In genomic region chr7:100678291-100678984, GRCh38 we compare ENCODE assay signal across 12 cellular contexts. TPM values are rescaled to one million over a fixed set of nuclear protein-coding genes. Genes with fewer than 3 reads are reported as not detected.
A peak's percentile ranks its signal among the peaks of the same experiment; 100 is the strongest.
DNase-seq lines count a peak whose midpoint lies in the region; ATAC-seq and TF ChIP-seq lines count a peak whose summit lies in the region.
"Had no signal": no experiment of that assay in that cellular context is flagged by ENCODE, and none has a peak within 500 bp of the region (broad histone marks: within the 10 kb centered on the region; RNA-seq: fewer than 3 reads in every experiment).

No MANE protein-coding gene starts in this region.

- peaks cover 25% of the 10 kb centered on the region for H3K36me3 ChIP-seq in CD8-positive, alpha-beta T cell (ENCODE audit: insufficient read depth, low read length)
- H3K36me3 ChIP-seq in HUES48 (ENCODE audit: control insufficient read depth, insufficient read depth, low read length) (peaks cover 69% of the 10 kb centered on the region), breast epithelium (peaks cover 15% of the 10 kb centered on the region)

- H3K4me1 Mint-ChIP-seq in CD8-positive, alpha-beta T cell (ENCODE audit: low read depth): peaks cover 38% of the 10 kb centered on the region
- peaks cover 5% of the 10 kb centered on the region for H3K4me1 Mint-ChIP-seq in nephron

- no peaks in the 10 kb centered on the region for H3K9me3 Mint-ChIP-seq in CD8-positive, alpha-beta T cell
- no peaks in the 10 kb centered on the region for H3K9me3 Mint-ChIP-seq in nephron
- H3K9me3 Mint-ChIP-seq: activated T-cell treated with anti-CD3 and anti-CD28 coated beads, Interleukin-2, amount 50 U/mL, for 72 hours had no signal

- H3K9ac ChIP-seq in HUES48 (ENCODE audit: low read depth, low read length): no peak overlapping the region
- H3K9ac ChIP-seq: parathyroid adenoma had no signal

- H3K27ac Mint-ChIP-seq in CD8-positive, alpha-beta T cell: peak overlapping the region; percentile 82
- peak overlapping the region; percentile 29 to 77 (median 65) for H3K27ac Mint-ChIP-seq in nephron

- H3K9me3 ChIP-seq in CD8-positive, alpha-beta T cell (ENCODE audit: low read length): no peaks in the 10 kb centered on the region
- H3K9me3 ChIP-seq in HUES48 (ENCODE audit: control insufficient read depth, insufficient read depth, low read length) (no peaks in the 10 kb centered on the region), breast epithelium (no peaks in the 10 kb centered on the region)

- no peak for ATAC-seq in CD8-positive, alpha-beta T cell
- no peak for ATAC-seq in HG03442 (IDR thresholded peaks at IDR 0.05; ENCODE audit: unreplicated experiment)
- ATAC-seq: activated T-cell treated with anti-CD3 and anti-CD28 coated beads, Interleukin-2, amount 50 U/mL, for 72 hours had no signal

- intact Hi-C loops in CD8-positive, alpha-beta T cell (cut with DNase I, micrococcal nuclease): loop anchor here in 1 of 2 experiments (5.0 kb wide), 1 partner anchor 576 kb away; the partner anchor contains the start of genes AP4M1 and MCM7
- intact Hi-C loops in breast epithelium (cut with DNase I; ENCODE audit: low total_unique reads): loop anchor here (10.0 kb wide), 1 partner anchor 74 kb away; the partner anchor contains the start of gene PCOLCE

- CTCF ChIA-PET in CD8-positive, alpha-beta T cell (lab: Charles Lee): interaction anchor here (0.9 to 10.5 kb wide), 4 partner anchors 13 to 114 kb away, joined by 3 to 126 read pairs (median 8); partner anchors contain the start of genes GIGYF1 and POP7

- H3K4me3 ChIP-seq in CD8-positive, alpha-beta T cell (ENCODE audit: low read depth, low read length): no peak overlapping the region
- no peak overlapping the region for H3K4me3 ChIP-seq in HUES48 (ENCODE audit: low read depth, low read length)
- no peak overlapping the region for H3K4me3 ChIP-seq in breast epithelium

- no peak for DNase-seq in CD8-positive, alpha-beta T cell
- DNase-seq in breast epithelium (ENCODE audit: low spot score in 2 of 2): no peak
- DNase-seq in dermis blood vessel endothelial cell: no peak
- no peak for DNase-seq in NCI-H524 treated with DMSO at 0.1 percent for 48 hours (lab: John Stamatoyannopoulos, UW)
- DNase-seq in NCI-H2081 treated with DMSO at 0.1 percent for 48 hours (lab: John Stamatoyannopoulos, UW): no peak
- DNase-seq: activated T-cell treated with anti-CD3 and anti-CD28 coated beads, Interleukin-2, amount 50 U/mL, for 72 hours; effector memory CD4-positive, alpha-beta T cell; NCI-H2227 treated with DMSO at 0.1 percent for 48 hours had no signal

- no peak for TF ChIP-seq POLR2A in breast epithelium (IDR thresholded peaks at IDR 0.05)

- H3K27me3 ChIP-seq in CD8-positive, alpha-beta T cell (ENCODE audit: insufficient read depth, low read length): no peaks in the 10 kb centered on the region
- H3K27me3 ChIP-seq in HUES48 (ENCODE audit: control insufficient read depth, insufficient read depth, low read length): no peaks in the 10 kb centered on the region
- H3K27me3 ChIP-seq in breast epithelium: no peaks in the 10 kb centered on the region

- peaks cover 43% of the 10 kb centered on the region for H3K36me3 Mint-ChIP-seq in CD8-positive, alpha-beta T cell
- peaks cover 29% of the 10 kb centered on the region for H3K36me3 Mint-ChIP-seq in nephron (ENCODE audit: low read depth)

- TF ChIP-seq CTCF in CD8-positive, alpha-beta T cell (IDR thresholded peaks at IDR 0.05): no peak
- TF ChIP-seq CTCF in breast epithelium (IDR thresholded peaks at IDR 0.05): no peak
- TF ChIP-seq CTCF in nephron (IDR thresholded peaks at IDR 0.05; ENCODE audit: unreplicated experiment in 3 of 3): no peak

- no peak overlapping the region for H3K27ac ChIP-seq in CD8-positive, alpha-beta T cell (ENCODE audit: low read depth, low read length)
- H3K27ac ChIP-seq in HUES48 (ENCODE audit: low read depth, low read length): peak overlapping the region; percentile 28
- H3K27ac ChIP-seq in breast epithelium: peak overlapping the region; percentile 20 to 84
- H3K27ac ChIP-seq: parathyroid adenoma had no signal

- H3K4me1 ChIP-seq in CD8-positive, alpha-beta T cell (ENCODE audit: insufficient read depth, low read length): peaks cover 35% of the 10 kb centered on the region
- no peaks in the 10 kb centered on the region for H3K4me1 ChIP-seq in HUES48 (ENCODE audit: control insufficient read depth, insufficient read depth, low read length)
- no peaks in the 10 kb centered on the region for H3K4me1 ChIP-seq in breast epithelium
- H3K4me1 ChIP-seq: parathyroid adenoma had no signal

- POLR2A ChIA-PET in CD8-positive, alpha-beta T cell (lab: Charles Lee): interaction anchor here (1.0 to 1.4 kb wide), 4 partner anchors 15 to 93 kb away, joined by 3 read pairs; partner anchors contain the start of gene MOSPD3

- no peaks in the 10 kb centered on the region for H3K27me3 Mint-ChIP-seq in CD8-positive, alpha-beta T cell (ENCODE audit: low read depth)
- no peaks in the 10 kb centered on the region for H3K27me3 Mint-ChIP-seq in nephron (ENCODE audit: low read depth)

- peak overlapping the region; percentile 55 for H3K4me3 Mint-ChIP-seq in CD8-positive, alpha-beta T cell
- peak overlapping the region; percentile 64 to 81 (median 70) for H3K4me3 Mint-ChIP-seq in nephron

RNA-seq across cellular contexts. Expression of gene GNB2, which starts 4.9 kb away (rescaled TPM):
- total RNA-seq in CD8-positive, alpha-beta T cell: 10 to 100 TPM; 69.4 to 69.6 TPM
- total RNA-seq in breast epithelium: 100 to 1,000 TPM; 113 to 197 (median 173) TPM
- total RNA-seq in dermis blood vessel endothelial cell: 85.4 and 154 TPM in 2 replicates

RNA-seq across cellular contexts. Expression of gene GIGYF1, which starts 15.6 kb away (rescaled TPM):
- total RNA-seq in CD8-positive, alpha-beta T cell: 10 to 100 TPM; 68.6 to 71.6 TPM
- total RNA-seq in breast epithelium: 10 to 100 TPM; 25.0 to 39.0 (median 34.8) TPM
- 18.0 and 20.8 TPM in 2 replicates for total RNA-seq in dermis blood vessel endothelial cell

RNA-seq across cellular contexts. Expression of gene ACTL6B, which starts 22.2 kb away (rescaled TPM):
- not detected for total RNA-seq in CD8-positive, alpha-beta T cell
- total RNA-seq in breast epithelium (not detected), dermis blood vessel endothelial cell (not detected in 2 replicates)
- total RNA-seq: activated T-cell treated with anti-CD3 and anti-CD28 coated beads, Interleukin-2, amount 50 U/mL, for 72 hours had no signal

RNA-seq across cellular contexts. Expression of gene POP7, which starts 27.5 kb away (rescaled TPM):
- total RNA-seq in CD8-positive, alpha-beta T cell: 10 to 100 TPM in 1 of 2 experiments, 1 to 10 TPM in 1; 9.3 to 11.0 TPM
- total RNA-seq in breast epithelium (10 to 100 TPM; 25.8 to 28.2 (median 27.4) TPM), dermis blood vessel endothelial cell (28.1 and 34.2 TPM in 2 replicates)

RNA-seq across cellular contexts. Expression of gene TFR2, which starts 37.1 kb away (rescaled TPM):
- total RNA-seq in CD8-positive, alpha-beta T cell: 1 to 10 TPM; 1.8 to 2.6 TPM
- total RNA-seq in breast epithelium (under 1 TPM in 1 of 3 donors, not detected in 2; 0.48 TPM), dermis blood vessel endothelial cell (0.68 and 0.70 TPM in 2 replicates)
